17 cellular contexts compared by ENCODE assay signal in the genomic region with DNA sequence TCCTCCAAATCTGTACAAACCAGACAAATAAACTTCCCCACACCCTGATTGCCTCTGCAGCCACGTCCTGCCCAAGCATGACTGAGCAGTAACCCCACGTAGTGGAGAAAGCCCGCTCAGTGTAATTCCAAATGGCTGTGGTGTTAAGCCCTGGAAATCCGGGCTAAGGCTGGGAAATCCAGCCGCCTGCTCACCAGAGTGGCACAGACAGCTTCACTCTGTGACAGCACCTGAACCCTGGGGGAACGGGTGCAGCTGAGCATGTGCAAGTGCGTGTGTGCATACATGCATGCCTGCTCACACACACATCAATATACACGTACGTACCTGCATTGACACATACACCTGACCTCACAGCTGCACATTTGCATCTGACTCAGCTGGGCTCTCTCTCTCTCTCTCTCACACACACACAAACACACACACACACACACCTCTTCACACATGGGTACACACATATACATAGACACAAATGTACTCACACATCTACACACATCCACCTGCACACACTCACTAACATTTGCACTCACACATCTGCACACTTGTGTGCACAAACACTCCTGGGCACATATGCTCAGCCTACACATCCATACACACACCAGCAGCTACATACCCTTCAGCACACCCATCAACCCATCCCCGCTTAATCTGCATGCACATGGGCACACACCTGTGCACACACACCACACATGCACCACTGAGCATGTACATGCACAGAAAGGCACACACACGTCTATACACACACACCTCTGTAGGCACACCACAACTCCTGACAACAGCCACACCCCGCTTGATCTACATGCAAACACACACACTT.
DNase-seq lines count a peak whose midpoint lies in the region; ATAC-seq, FAIRE-seq and TF ChIP-seq lines count a peak whose summit lies in the region.
"Had no signal": no experiment of that assay in that cellular context is flagged by ENCODE, and none has a peak within 500 bp of the region (broad histone marks: within the 10 kb centered on the region; RNA-seq: fewer than 3 reads in every experiment).

No MANE protein-coding gene starts in this region.

- H3K36me3 Mint-ChIP-seq in memory B cell, result no peaks in the 10 kb centered on the region

- FAIRE-seq in HTR-8/SVneo (lab: Jason Lieb, UNC) (peak; percentile 86), bronchial epithelial cell (lab: Jason Lieb, UNC) (peak; percentile 92)
- FAIRE-seq: K562 had no signal

- no peak for TF ChIP-seq CTCF in bronchial epithelial cell (IDR thresholded peaks at IDR 0.05; ENCODE audit: insufficient read depth, low read length, severe bottlenecking)

- H3K36me3 ChIP-seq in bronchial epithelial cell (ENCODE audit: control insufficient read depth, insufficient read depth, low read length), result no peaks in the 10 kb centered on the region

- ATAC-seq in memory B cell (ENCODE audit: low read depth) (peak; percentile 60), GM18498 (IDR thresholded peaks at IDR 0.05; ENCODE audit: unreplicated experiment) (no peak)
- ATAC-seq: K562 had no signal

- no peaks in the 10 kb centered on the region for H3K27me3 ChIP-seq in bronchial epithelial cell (ENCODE audit: control insufficient read depth, insufficient read depth, low read length)

- no peak overlapping the region for H3K4me3 ChIP-seq in bronchial epithelial cell (ENCODE audit: low read depth, low read length)
- H3K4me3 ChIP-seq: K562, PC-9 had no signal

- H3K4me3 Mint-ChIP-seq in memory B cell, result no peak overlapping the region
- H3K4me3 Mint-ChIP-seq: CD8-positive, alpha-beta memory T cell had no signal

- DNase-seq in D341Med (ENCODE audit: low spot score) (peak; percentile 73), HTR-8/SVneo (ENCODE audit: insufficient read length, low spot score) (no peak), bronchial epithelial cell (ENCODE audit: low read depth) (peak; percentile 3), memory B cell (ENCODE audit: low spot score in 2 of 2) (no peak), iPS-NIHi7 (ENCODE audit: extremely low spot score) (no peak), NCI-H524 (lab: John Stamatoyannopoulos, UW) (no peak)
- DNase-seq: ACHN; CD8-positive, alpha-beta memory T cell; DMS 273 treated with DMSO at 0.1 percent for 48 hours; EL; MM.1S; NCI-H1105 treated with DMSO at 0.1 percent for 48 hours; NCI-H2029; NCI-H510A treated with DMSO at 0.1 percent for 48 hours; PC-9 had no signal

- peaks cover 9% of the 10 kb centered on the region for H3K4me1 Mint-ChIP-seq in memory B cell
- H3K4me1 Mint-ChIP-seq: CD8-positive, alpha-beta memory T cell had no signal

- no peak overlapping the region for H3K27ac Mint-ChIP-seq in memory B cell

- H3K27me3 Mint-ChIP-seq in memory B cell, result peaks cover 22% of the 10 kb centered on the region

- H3K9me3 Mint-ChIP-seq in memory B cell, result no peaks in the 10 kb centered on the region
- H3K9me3 Mint-ChIP-seq: CD8-positive, alpha-beta memory T cell had no signal

Comparison
In these comparisons a context has a peak if more than half of its experiments do, and no peak if none do; other contexts are left out.
1. DNase-seq: peak in D341Med (single experiment) and bronchial epithelial cell (single experiment); none in HTR-8/SVneo (single experiment), memory B cell (0 of 2), iPS-NIHi7 (single experiment) and NCI-H524 (0 of 2).